2 cellular contexts compared by ENCODE assay signal in genomic region chr19:44615529-44616247, GRCh38.
TF ChIP-seq lines count a peak whose summit lies in the region.

No MANE protein-coding gene starts in this region.

TF ChIP-seq in A549, 52 proteins besides CTCF, POLR2A, EP300 and RAD21:
- TF ChIP-seq MAZ (IDR thresholded peaks at IDR 0.05; ENCODE audit: borderline replicate concordance, low read depth, low read length) (no peak), SMC3 (IDR thresholded peaks at IDR 0.05) (no peak), RCOR1 (IDR thresholded peaks at IDR 0.05; ENCODE audit: low read depth, low read length) (no peak), HOXB5 (CRISPR knock-in tag; IDR thresholded peaks at IDR 0.05) (no peak), NR3C1 (IDR thresholded peaks at IDR 0.05) (no peak), NFE2L2 (conservative IDR thresholded peaks at IDR 0.05; ENCODE audit: low read length) (no peak), FOXS1 (CRISPR knock-in tag; IDR thresholded peaks at IDR 0.05) (no peak), CBX8 (IDR thresholded peaks at IDR 0.05) (no peak), NPAS2 (CRISPR knock-in tag; IDR thresholded peaks at IDR 0.05; ENCODE audit: borderline replicate concordance) (no peak), E2F6 (IDR thresholded peaks at IDR 0.05; ENCODE audit: borderline replicate concordance, low read depth) (no peak), HES2 (IDR thresholded peaks at IDR 0.05) (no peak), RNF2 (IDR thresholded peaks at IDR 0.05; ENCODE audit: borderline replicate concordance, low read depth) (no peak), CHD2 (IDR thresholded peaks at IDR 0.05; ENCODE audit: low read length, partially characterized antibody) (no peak)

TF ChIP-seq in HepG2, 621 proteins besides CTCF, POLR2A, EP300 and RAD21 (continues in another document):
- peak; percentile 57; the same call in 1 of the 2 replicates for TF ChIP-seq SAP130 (CRISPR knock-in tag; IDR thresholded peaks at IDR 0.05; ENCODE audit: low read depth)
- peak; percentile 9; the same call in 1 of the 2 replicates for TF ChIP-seq ARID3A (IDR thresholded peaks at IDR 0.05; ENCODE audit: low read depth, low read length)
- TF ChIP-seq PATZ1 (CRISPR knock-in tag; IDR thresholded peaks at IDR 0.05): peak; percentile 61
- peak; percentile 53; the same call in 1 of the 2 replicates for TF ChIP-seq ETV5 (CRISPR knock-in tag; IDR thresholded peaks at IDR 0.05; ENCODE audit: borderline replicate concordance)
- TF ChIP-seq ZNF644 (CRISPR knock-in tag; IDR thresholded peaks at IDR 0.05; ENCODE audit: low read depth): 0 out of 2 replicates have a peak, but pooled peaks have one; percentile 12
- TF ChIP-seq KLF12 (CRISPR knock-in tag; IDR thresholded peaks at IDR 0.05; ENCODE audit: borderline replicate concordance): 0 out of 2 replicates have a peak, but pooled peaks have one; percentile 12
- TF ChIP-seq ERF (CRISPR knock-in tag; IDR thresholded peaks at IDR 0.05): no peak
- TF ChIP-seq TAF1 (CRISPR knock-in tag; IDR thresholded peaks at IDR 0.05): peak; percentile 9; the same call in 1 of the 2 replicates
- 0 out of 2 replicates have a peak, but pooled peaks have one; percentile 22 for TF ChIP-seq BHLHE40 (IDR thresholded peaks at IDR 0.05; ENCODE audit: low read length)
- peak; percentile 5; the same call in 1 of the 2 replicates for TF ChIP-seq YEATS2 (CRISPR knock-in tag; IDR thresholded peaks at IDR 0.05; ENCODE audit: borderline replicate concordance)
- TF ChIP-seq TFE3 (CRISPR knock-in tag; IDR thresholded peaks at IDR 0.05): peak; percentile 19; the same call in 1 of the 2 replicates
- peak; percentile 56; the same call in 1 of the 2 replicates for TF ChIP-seq POLR2G (IDR thresholded peaks at IDR 0.05; ENCODE audit: low read depth, low read length)
- TF ChIP-seq ZNF251 (CRISPR knock-in tag; IDR thresholded peaks at IDR 0.05): no peak
- TF ChIP-seq UBTF (CRISPR knock-in tag; IDR thresholded peaks at IDR 0.05): 0 out of 2 replicates have a peak, but pooled peaks have one; percentile 25
- TF ChIP-seq ELK4 (CRISPR knock-in tag; IDR thresholded peaks at IDR 0.05; ENCODE audit: borderline replicate concordance): no peak
- TF ChIP-seq ZNF362 (CRISPR knock-in tag; IDR thresholded peaks at IDR 0.05; ENCODE audit: borderline replicate concordance): peak; percentile 95
- peak; percentile 93 for TF ChIP-seq PAXIP1 (CRISPR knock-in tag; conservative IDR thresholded peaks at IDR 0.05)
- TF ChIP-seq ATAD3A (CRISPR knock-in tag; IDR thresholded peaks at IDR 0.05): no peak
- TF ChIP-seq GATA4 (IDR thresholded peaks at IDR 0.05; ENCODE audit: borderline replicate concordance, low read depth): no peak
- TF ChIP-seq GPN1 (CRISPR knock-in tag; IDR thresholded peaks at IDR 0.05; ENCODE audit: borderline replicate concordance): no peak
- TF ChIP-seq SKI (IDR thresholded peaks at IDR 0.05; ENCODE audit: partially characterized antibody): peak; percentile 1
- TF ChIP-seq ZNF12 (CRISPR knock-in tag; IDR thresholded peaks at IDR 0.05): peak; percentile 46; the same call in 1 of the 2 replicates
- TF ChIP-seq NCOR1 (IDR thresholded peaks at IDR 0.05; ENCODE audit: borderline replicate concordance, low read length): peak; percentile 63; the same call in 1 of the 2 replicates
- TF ChIP-seq TOE1 (CRISPR knock-in tag; IDR thresholded peaks at IDR 0.05): no peak
- TF ChIP-seq PHF20 (CRISPR knock-in tag; IDR thresholded peaks at IDR 0.05): no peak
- TF ChIP-seq TBP (CRISPR knock-in tag; IDR thresholded peaks at IDR 0.05): no peak
- no peak for TF ChIP-seq LCORL (IDR thresholded peaks at IDR 0.05)
- peak; percentile 72 for TF ChIP-seq LCORL (CRISPR knock-in tag; IDR thresholded peaks at IDR 0.05)
- no peak for TF ChIP-seq NFKB2 (CRISPR knock-in tag; IDR thresholded peaks at IDR 0.05; ENCODE audit: borderline replicate concordance)
- TF ChIP-seq ZBTB7A (CRISPR knock-in tag; IDR thresholded peaks at IDR 0.05): no peak
- TF ChIP-seq ZNF382 (CRISPR knock-in tag; IDR thresholded peaks at IDR 0.05; ENCODE audit: borderline replicate concordance): no peak
- TF ChIP-seq HDAC1 (CRISPR knock-in tag; IDR thresholded peaks at IDR 0.05): 0 out of 2 replicates have a peak, but pooled peaks have one; percentile 40
- TF ChIP-seq SOX6 (IDR thresholded peaks at IDR 0.05): no peak
- peak; percentile 90 for TF ChIP-seq SOX6 (CRISPR knock-in tag; IDR thresholded peaks at IDR 0.05)
- 0 out of 2 replicates have a peak, but pooled peaks have one; percentile 0 for TF ChIP-seq NFRKB (IDR thresholded peaks at IDR 0.05)
- TF ChIP-seq STAG1 (CRISPR knock-in tag; IDR thresholded peaks at IDR 0.05): no peak
- TF ChIP-seq MAX (IDR thresholded peaks at IDR 0.05): 0 out of 2 replicates have a peak, but pooled peaks have one; percentile 15
- 0 out of 2 replicates have a peak, but pooled peaks have one; percentile 35 for TF ChIP-seq DPF2 (CRISPR knock-in tag; IDR thresholded peaks at IDR 0.05; ENCODE audit: borderline replicate concordance, low read depth)
- TF ChIP-seq MED8 (CRISPR knock-in tag; IDR thresholded peaks at IDR 0.05; ENCODE audit: insufficient replicate concordance): no peak
- peak; percentile 30 for TF ChIP-seq THAP11 (CRISPR knock-in tag; IDR thresholded peaks at IDR 0.05)
- no peak for TF ChIP-seq ZNF773 (CRISPR knock-in tag; IDR thresholded peaks at IDR 0.05; ENCODE audit: borderline replicate concordance)
- TF ChIP-seq KLF6 (CRISPR knock-in tag; IDR thresholded peaks at IDR 0.05): 0 out of 2 replicates have a peak, but pooled peaks have one; percentile 30
- no peak for TF ChIP-seq SMYD3 (CRISPR knock-in tag; IDR thresholded peaks at IDR 0.05)
- TF ChIP-seq ATF6 (CRISPR knock-in tag; conservative IDR thresholded peaks at IDR 0.05): 0 out of 2 replicates have a peak, but pooled peaks have one; percentile 23
